8 cellular contexts compared by ENCODE assay signal in the genomic region with DNA sequence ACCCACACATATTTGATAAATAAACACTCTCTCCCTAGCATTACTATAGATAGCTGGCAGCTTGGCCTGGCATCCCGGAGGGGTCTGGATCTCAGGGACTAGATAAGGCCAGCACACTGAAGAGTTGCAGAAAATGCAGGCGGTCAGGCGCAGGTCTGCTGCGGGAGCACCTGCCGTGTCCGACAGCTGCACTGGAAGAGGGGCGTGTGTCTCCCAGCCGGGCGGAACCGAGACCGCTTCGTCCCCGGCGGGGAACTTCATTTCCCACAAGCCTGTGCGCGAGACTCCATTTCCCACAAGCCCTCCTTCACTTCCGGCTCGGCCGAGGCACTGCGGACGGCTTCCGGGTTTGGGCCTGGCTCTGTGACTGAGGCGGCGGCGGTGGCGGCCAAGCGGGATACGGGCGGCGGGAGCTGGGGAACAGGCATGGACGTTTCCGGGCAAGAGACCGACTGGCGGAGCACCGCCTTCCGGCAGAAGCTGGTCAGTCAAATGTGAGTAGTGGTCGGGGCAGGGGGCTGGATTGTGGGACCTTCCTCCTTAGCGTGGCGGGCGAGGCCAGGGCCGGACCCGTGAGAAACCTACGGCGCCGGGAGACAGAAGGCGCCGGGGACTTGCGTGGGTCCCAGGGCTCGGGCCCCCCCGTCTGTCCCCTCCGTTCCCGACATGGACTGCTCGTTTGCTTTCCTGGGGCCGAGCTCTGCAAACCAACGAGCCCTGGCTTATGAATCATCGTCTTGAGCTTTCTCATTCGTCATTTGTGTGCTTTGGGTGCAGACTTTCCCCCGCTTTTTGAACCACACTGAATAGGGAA. TPM values are rescaled to one million over a fixed set of nuclear protein-coding genes. Genes with fewer than 3 reads are reported as not detected.
DNase-seq lines count a peak whose midpoint lies in the region; ATAC-seq lines count a peak whose summit lies in the region.

A gene with protein sequence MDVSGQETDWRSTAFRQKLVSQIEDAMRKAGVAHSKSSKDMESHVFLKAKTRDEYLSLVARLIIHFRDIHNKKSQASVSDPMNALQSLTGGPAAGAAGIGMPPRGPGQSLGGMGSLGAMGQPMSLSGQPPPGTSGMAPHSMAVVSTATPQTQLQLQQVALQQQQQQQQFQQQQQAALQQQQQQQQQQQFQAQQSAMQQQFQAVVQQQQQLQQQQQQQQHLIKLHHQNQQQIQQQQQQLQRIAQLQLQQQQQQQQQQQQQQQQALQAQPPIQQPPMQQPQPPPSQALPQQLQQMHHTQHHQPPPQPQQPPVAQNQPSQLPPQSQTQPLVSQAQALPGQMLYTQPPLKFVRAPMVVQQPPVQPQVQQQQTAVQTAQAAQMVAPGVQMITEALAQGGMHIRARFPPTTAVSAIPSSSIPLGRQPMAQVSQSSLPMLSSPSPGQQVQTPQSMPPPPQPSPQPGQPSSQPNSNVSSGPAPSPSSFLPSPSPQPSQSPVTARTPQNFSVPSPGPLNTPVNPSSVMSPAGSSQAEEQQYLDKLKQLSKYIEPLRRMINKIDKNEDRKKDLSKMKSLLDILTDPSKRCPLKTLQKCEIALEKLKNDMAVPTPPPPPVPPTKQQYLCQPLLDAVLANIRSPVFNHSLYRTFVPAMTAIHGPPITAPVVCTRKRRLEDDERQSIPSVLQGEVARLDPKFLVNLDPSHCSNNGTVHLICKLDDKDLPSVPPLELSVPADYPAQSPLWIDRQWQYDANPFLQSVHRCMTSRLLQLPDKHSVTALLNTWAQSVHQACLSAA (plus strand): TSS at position 358 of the 814 bp plus-strand sequence. CDS start 69 bp downstream, at position 427.

- peak within 1 kb of the TSS; percentile 78 for H3K9ac ChIP-seq in HUES64 (ENCODE audit: low read depth, low read length)

- H3K27ac ChIP-seq in HUES64 (ENCODE audit: low read depth, low read length), result peak within 1 kb of the TSS; percentile 51
- peak within 1 kb of the TSS; percentile 99 for H3K27ac ChIP-seq in epithelial cell of prostate

- H3K27me3 ChIP-seq in HUES64 (ENCODE audit: insufficient read depth, low read length), result no peaks in the 10 kb centered on the region

- peaks cover 24% of the 10 kb centered on the region; the same call in 1 of the 2 replicates for H3K4me1 ChIP-seq in HUES64 (ENCODE audit: insufficient read depth, low read length)

- H3K36me3 ChIP-seq in HUES64 (ENCODE audit: insufficient read depth, low read length), result no peaks in the 10 kb centered on the region

- WGBS in HUES64, result 2% methylated on average over 58 of the region's 58 CpGs

- H3K4me3 ChIP-seq in HUES64 (ENCODE audit: low read length), result peak within 1 kb of the TSS; percentile 86

- peak; percentile 89 for DNase-seq in Caki2 (ENCODE audit: low read depth)
- DNase-seq in OCI-M1 (lab: John Stamatoyannopoulos, UW), result peak; percentile 98
- peak; percentile 84 for DNase-seq in activated T-cell treated with anti-CD3 and anti-CD28 coated beads for 24 hours (ENCODE audit: low read depth)
- no peak for DNase-seq in epithelial cell of prostate (ENCODE audit: low read depth, low spot score)
- peak; percentile 87 for DNase-seq in mucosa of gallbladder (ENCODE audit: low spot score)
- peak; percentile 75 to 76 for DNase-seq in stimulated activated CD8-positive, alpha-beta memory T cell treated with anti-CD3 and anti-CD28 coated beads, Interleukin-4, amount 100 ng/mL, for 4 hours (ENCODE audit: low read depth in 2 of 2, low spot score in 1 of 2)

- in situ Hi-C loops in Caki2 (cut with HindIII; ENCODE audit: low pct_unique_long_range_greater_than_20kb, low sequenced_read_pairs), result no loop called here

- H3K9me3 ChIP-seq in HUES64 (ENCODE audit: insufficient read depth, low read depth, low read length), result no peaks in the 10 kb centered on the region

- ATAC-seq in GM21381 (IDR thresholded peaks at IDR 0.05; ENCODE audit: unreplicated experiment), result peak; percentile 73

RNA-seq across cellular contexts. Expression of the gene that starts here (rescaled TPM):
- 31.0 and 56.8 TPM in 2 replicates for total RNA-seq in Caki2 (2014; rRNA removed; shearing (Covaris generic); ENCODE audit: low replicate concordance)
- 29.5 TPM for polyA plus RNA-seq in HUES64 (2013, experiment 1 of 2)
- 32.3 TPM for polyA plus RNA-seq in HUES64 (2013, experiment 2 of 2)
- total RNA-seq in mucosa of gallbladder, result 107 TPM
